1 cellular context compared by ENCODE assay signal in genomic region chr6:158854214-158855101, GRCh38.
A peak's percentile ranks its signal among the peaks of the same experiment; 100 is the strongest.
TF ChIP-seq lines count a peak whose summit lies in the region.

No MANE protein-coding gene starts in this region.

TF ChIP-seq in K562, 482 proteins besides CTCF, POLR2A, EP300 and RAD21 (continued from another document and continues in another):
- TF ChIP-seq TRIM25 (IDR thresholded peaks at IDR 0.05; ENCODE audit: borderline replicate concordance) (0 out of 2 replicates have a peak, but pooled peaks have one; percentile 17), RUNX1 (IDR thresholded peaks at IDR 0.05; ENCODE audit: low read depth) (0 out of 2 replicates have a peak, but pooled peaks have one; percentile 11), STAT6 (CRISPR knock-in tag; IDR thresholded peaks at IDR 0.05) (no peak), NUFIP1 (IDR thresholded peaks at IDR 0.05; ENCODE audit: partially characterized antibody) (no peak), CUX1 (CRISPR knock-in tag; IDR thresholded peaks at IDR 0.05) (peak; percentile 62), ZFP30 (CRISPR knock-in tag; IDR thresholded peaks at IDR 0.05; ENCODE audit: borderline replicate concordance) (no peak), UBTF (IDR thresholded peaks at IDR 0.05; ENCODE audit: borderline replicate concordance in 1 of 2, low read depth in 2 of 2, low read length in 2 of 2) (no peak), DMBX1 (CRISPR knock-in tag; IDR thresholded peaks at IDR 0.05; ENCODE audit: borderline replicate concordance) (peak; percentile 68; the same call in 1 of the 2 replicates), TEAD1 (CRISPR knock-in tag; IDR thresholded peaks at IDR 0.05) (peak in 1 of 2 experiments; percentile 82; a peak in 3 of 4 replicates), ARHGAP35 (IDR thresholded peaks at IDR 0.05; ENCODE audit: partially characterized antibody) (no peak), PPARD (CRISPR knock-in tag; IDR thresholded peaks at IDR 0.05) (no peak), KAT2B (IDR thresholded peaks at IDR 0.05; ENCODE audit: low read depth, low read length) (no peak), RCOR1 (IDR thresholded peaks at IDR 0.05; ENCODE audit: borderline replicate concordance in 1 of 2, low read depth in 2 of 2, low read length in 2 of 2) (peak; percentile 23 to 96; a peak in 2 of 4 replicates), NBN (IDR thresholded peaks at IDR 0.05; ENCODE audit: low read depth) (peak; percentile 97), STAT5B (CRISPR knock-in tag; IDR thresholded peaks at IDR 0.05) (no peak), KLF13 (tag; IDR thresholded peaks at IDR 0.05; ENCODE audit: borderline replicate concordance, low read depth) (no peak), ATF3 (IDR thresholded peaks at IDR 0.05) (peak; percentile 81), ATF3 (CRISPR knock-in tag; conservative IDR thresholded peaks at IDR 0.05) (0 out of 2 replicates have a peak, but pooled peaks have one; percentile 19), ZNF324 (CRISPR knock-in tag; IDR thresholded peaks at IDR 0.05) (no peak), NFXL1 (CRISPR knock-in tag; IDR thresholded peaks at IDR 0.05) (no peak; the same call in 1 of the 2 replicates), FOXA3 (CRISPR knock-in tag; conservative IDR thresholded peaks at IDR 0.05 in 1 of 2, IDR thresholded peaks at IDR 0.05 in 1 of 2) (peak in 1 of 2 experiments; percentile 10; a peak in 1 of 4 replicates), SRSF9 (IDR thresholded peaks at IDR 0.05; ENCODE audit: borderline replicate concordance, low read depth, low read length) (no peak), PREB (CRISPR knock-in tag; IDR thresholded peaks at IDR 0.05) (no peak), BRD4 (IDR thresholded peaks at IDR 0.05) (no peak), ZNF217 (CRISPR knock-in tag; IDR thresholded peaks at IDR 0.05) (no peak), PTRF (tag; IDR thresholded peaks at IDR 0.05) (no peak), ZNF561 (CRISPR knock-in tag; conservative IDR thresholded peaks at IDR 0.05) (no peak), CSDE1 (IDR thresholded peaks at IDR 0.05) (no peak), SP1 (CRISPR knock-in tag; IDR thresholded peaks at IDR 0.05) (no peak), ZNF655 (CRISPR knock-in tag; IDR thresholded peaks at IDR 0.05) (no peak), ZBTB33 (CRISPR knock-in tag; IDR thresholded peaks at IDR 0.05) (no peak), CREM (IDR thresholded peaks at IDR 0.05; ENCODE audit: low read depth) (peak; percentile 44; the same call in 1 of the 2 replicates), PURB (CRISPR knock-in tag; IDR thresholded peaks at IDR 0.05; ENCODE audit: low read depth) (no peak), PRDM10 (IDR thresholded peaks at IDR 0.05; ENCODE audit: partially characterized antibody) (no peak), ZNF24 (IDR thresholded peaks at IDR 0.05) (no peak), ZNF830 (CRISPR knock-in tag; IDR thresholded peaks at IDR 0.05) (no peak), CBX3 (IDR thresholded peaks at IDR 0.05; ENCODE audit: borderline replicate concordance in 1 of 2, low read length in 2 of 2) (no peak)
